8 cellular contexts compared by ENCODE assay signal in genomic region chr18:48161201-48161910, GRCh38.
DNase-seq lines count a peak whose midpoint lies in the region; ATAC-seq and TF ChIP-seq lines count a peak whose summit lies in the region.

No MANE protein-coding gene starts in this region.

- POLR2A ChIA-PET in CD8-positive, alpha-beta T cell (lab: Charles Lee): no interaction called here

- TF ChIP-seq CTCF in CD8-positive, alpha-beta T cell (IDR thresholded peaks at IDR 0.05): no peak
- TF ChIP-seq CTCF in tibial artery (IDR thresholded peaks at IDR 0.05): no peak

- H2AK5ac ChIP-seq in trophoblast cell (ENCODE audit: low read length): no peak overlapping the region

- no peaks in the 10 kb centered on the region for H3K36me3 ChIP-seq in CD8-positive, alpha-beta T cell (ENCODE audit: insufficient read depth, low read length)
- no peaks in the 10 kb centered on the region for H3K36me3 ChIP-seq in adipocyte (ENCODE audit: control insufficient read depth, insufficient read depth, low read length, severe bottlenecking)
- no peaks in the 10 kb centered on the region for H3K36me3 ChIP-seq in trophoblast cell (ENCODE audit: control insufficient read depth in 1 of 2, insufficient read depth in 2 of 2, low read length in 2 of 2)
- no peaks in the 10 kb centered on the region for H3K36me3 ChIP-seq in tibial artery

- H3K23ac ChIP-seq in trophoblast cell (ENCODE audit: low read length): no peak overlapping the region

- H3K27me3 Mint-ChIP-seq in CD8-positive, alpha-beta T cell (ENCODE audit: low read depth): peaks cover 33% of the 10 kb centered on the region

- DNase-seq in CD8-positive, alpha-beta T cell: peak in 6 of 7 experiments; percentile 19 to 67 (median 52)
- DNase-seq in Jurkat, Clone E6-1 (ENCODE audit: low read depth, low spot score): no peak
- DNase-seq in T follicular helper cell (ENCODE audit: low read depth): peak; percentile 40
- peak; percentile 87 for DNase-seq in adipocyte (ENCODE audit: low read depth)
- peak; percentile 94 for DNase-seq in cardiac septum (ENCODE audit: low spot score)
- DNase-seq in trophoblast cell: peak; percentile 53 to 77
- DNase-seq in tibial artery: peak; percentile 80 to 89

- no peaks in the 10 kb centered on the region for H3K36me3 Mint-ChIP-seq in CD8-positive, alpha-beta T cell

- no peaks in the 10 kb centered on the region for H3K4me1 ChIP-seq in CD8-positive, alpha-beta T cell (ENCODE audit: insufficient read depth, low read length)
- H3K4me1 ChIP-seq in adipocyte (ENCODE audit: control insufficient read depth, insufficient read depth, low read length) (peaks cover 7% of the 10 kb centered on the region), trophoblast cell (ENCODE audit: control insufficient read depth in 1 of 2, insufficient read depth in 2 of 2, low read length in 2 of 2) (peaks cover 4% of the 10 kb centered on the region in 2 experiments), tibial artery (peaks cover 0 to 44% (median 12%) of the 10 kb centered on the region in 4 donors)

- no peaks in the 10 kb centered on the region for H3K9me3 Mint-ChIP-seq in CD8-positive, alpha-beta T cell

- intact Hi-C loops in CD8-positive, alpha-beta T cell (cut with DNase I, micrococcal nuclease): no loop called here
- intact Hi-C loops in cardiac septum (cut with DNase I): no loop called here
- intact Hi-C loops in tibial artery (cut with DNase I; ENCODE audit: low total_unique reads): loop anchor here (5.0 kb wide), 1 partner anchor 286 kb away; no protein-coding TSS in a partner anchor

- peak overlapping the region; percentile 11 for H3K14ac ChIP-seq in trophoblast cell (ENCODE audit: low read length)

- peak overlapping the region; percentile 91 for H2AFZ ChIP-seq in trophoblast cell (ENCODE audit: insufficient read depth, low read length, poor library complexity)

- peak overlapping the region; percentile 87 for H3K9ac ChIP-seq in adipocyte (ENCODE audit: low read length)
- H3K9ac ChIP-seq in trophoblast cell (ENCODE audit: low read length): no peak overlapping the region

- CTCF ChIA-PET in CD8-positive, alpha-beta T cell (lab: Charles Lee): no interaction called here

- peaks cover 8% of the 10 kb centered on the region for H3K4me1 Mint-ChIP-seq in CD8-positive, alpha-beta T cell (ENCODE audit: low read depth)

- peak overlapping the region; percentile 37 for H3K4me3 ChIP-seq in CD8-positive, alpha-beta T cell (ENCODE audit: low read depth, low read length)
- peak overlapping the region; percentile 33 for H3K4me3 ChIP-seq in Jurkat, Clone E6-1 (ENCODE audit: low read length)
- peak overlapping the region; percentile 80 for H3K4me3 ChIP-seq in adipocyte (ENCODE audit: low read length)
- peak overlapping the region; percentile 69 for H3K4me3 ChIP-seq in trophoblast cell (ENCODE audit: low read depth, low read length)
- H3K4me3 ChIP-seq in tibial artery: peak overlapping the region; percentile 71 to 80

- peak overlapping the region; percentile 80 for H3K4me2 ChIP-seq in trophoblast cell (ENCODE audit: low read length)

- H4K8ac ChIP-seq in trophoblast cell (ENCODE audit: low read depth, low read length): peak overlapping the region; percentile 49

- no peak overlapping the region for H3K4ac ChIP-seq in trophoblast cell (ENCODE audit: low read depth, low read length)

- H3K79me1 ChIP-seq in trophoblast cell (ENCODE audit: low read length): peaks cover 7% of the 10 kb centered on the region

- H3K27ac ChIP-seq in CD8-positive, alpha-beta T cell (ENCODE audit: low read depth, low read length): no peak overlapping the region
- H3K27ac ChIP-seq in trophoblast cell (ENCODE audit: low read depth, low read length): no peak overlapping the region
- H3K27ac ChIP-seq in tibial artery: peak overlapping the region; percentile 85 to 87

- peak overlapping the region; percentile 9 for H2BK120ac ChIP-seq in trophoblast cell (ENCODE audit: insufficient read depth, low read length, poor library complexity)

- H4K91ac ChIP-seq in trophoblast cell (ENCODE audit: low read depth, low read length): peak overlapping the region; percentile 74

- H3K27me3 ChIP-seq in CD8-positive, alpha-beta T cell (ENCODE audit: insufficient read depth, low read length): no peaks in the 10 kb centered on the region
- no peaks in the 10 kb centered on the region for H3K27me3 ChIP-seq in adipocyte (replicated peaks; ENCODE audit: control insufficient read depth, insufficient read depth, low read length)
- no peaks in the 10 kb centered on the region for H3K27me3 ChIP-seq in trophoblast cell (ENCODE audit: insufficient read depth, low read length)
- no peaks in the 10 kb centered on the region for H3K27me3 ChIP-seq in tibial artery

- ATAC-seq in CD8-positive, alpha-beta T cell: peak; percentile 94
- ATAC-seq in GM21515 (IDR thresholded peaks at IDR 0.05; ENCODE audit: unreplicated experiment): peak; percentile 81

- H2BK5ac ChIP-seq in trophoblast cell (ENCODE audit: low read depth, low read length, poor library complexity): peak overlapping the region; percentile 16

- no CpG with 5 or more reads among the region's 53 CpGs for WGBS in trophoblast cell (ENCODE audit: extremely low coverage, insufficient coverage, insufficient read length)

- H3K18ac ChIP-seq in trophoblast cell (ENCODE audit: low read length): peak overlapping the region; percentile 39

- H4K12ac ChIP-seq in trophoblast cell (ENCODE audit: low read depth, low read length): peak overlapping the region; percentile 20

- no peak overlapping the region for H2BK12ac ChIP-seq in trophoblast cell (ENCODE audit: low read length)

- H3K4me3 Mint-ChIP-seq in CD8-positive, alpha-beta T cell: peak overlapping the region; percentile 70

- H3K9me3 ChIP-seq in CD8-positive, alpha-beta T cell (ENCODE audit: low read length): no peaks in the 10 kb centered on the region
- H3K9me3 ChIP-seq in adipocyte (ENCODE audit: control insufficient read depth, low read length) (no peaks in the 10 kb centered on the region), trophoblast cell (ENCODE audit: insufficient read depth, low read depth, low read length) (no peaks in the 10 kb centered on the region), tibial artery (no peaks in the 10 kb centered on the region)

- no peaks in the 10 kb centered on the region for H3K79me2 ChIP-seq in trophoblast cell (ENCODE audit: control insufficient read depth, insufficient read depth, low read length, poor library complexity)

- no peak overlapping the region for H3K27ac Mint-ChIP-seq in CD8-positive, alpha-beta T cell

Comparison
In these comparisons a context has a peak if more than half of its experiments do, and no peak if none do; other contexts are left out.
1. H3K27ac ChIP-seq: peak in tibial artery (2 of 2); none in CD8-positive, alpha-beta T cell (single experiment) and trophoblast cell (single experiment).
2. Peak in every context shown above with its lines, with median percentiles within 50 percentile points of each other: H3K4me3 ChIP-seq.